1 cellular context compared by ENCODE assay signal in genomic region chr13:21050288-21051197, GRCh38.
TF ChIP-seq lines count a peak whose summit lies in the region.

No MANE protein-coding gene starts in this region.

TF ChIP-seq in IMR-90, 13 proteins besides CTCF, POLR2A, EP300 and RAD21:
- TF ChIP-seq CEBPB (IDR thresholded peaks at IDR 0.05; ENCODE audit: low read depth, low read length): peak; percentile 59; the same call in 1 of the 2 replicates
- no peak for TF ChIP-seq MAZ (IDR thresholded peaks at IDR 0.05; ENCODE audit: borderline replicate concordance, low read depth, low read length)
- TF ChIP-seq NFE2L2 (IDR thresholded peaks at IDR 0.05; ENCODE audit: low read depth, low read length): no peak
- 0 out of 2 replicates have a peak, but pooled peaks have one; percentile 15 for TF ChIP-seq BHLHE40 (IDR thresholded peaks at IDR 0.05; ENCODE audit: low read depth, low read length)
